1 cellular context compared by ENCODE assay signal in the genomic region with DNA sequence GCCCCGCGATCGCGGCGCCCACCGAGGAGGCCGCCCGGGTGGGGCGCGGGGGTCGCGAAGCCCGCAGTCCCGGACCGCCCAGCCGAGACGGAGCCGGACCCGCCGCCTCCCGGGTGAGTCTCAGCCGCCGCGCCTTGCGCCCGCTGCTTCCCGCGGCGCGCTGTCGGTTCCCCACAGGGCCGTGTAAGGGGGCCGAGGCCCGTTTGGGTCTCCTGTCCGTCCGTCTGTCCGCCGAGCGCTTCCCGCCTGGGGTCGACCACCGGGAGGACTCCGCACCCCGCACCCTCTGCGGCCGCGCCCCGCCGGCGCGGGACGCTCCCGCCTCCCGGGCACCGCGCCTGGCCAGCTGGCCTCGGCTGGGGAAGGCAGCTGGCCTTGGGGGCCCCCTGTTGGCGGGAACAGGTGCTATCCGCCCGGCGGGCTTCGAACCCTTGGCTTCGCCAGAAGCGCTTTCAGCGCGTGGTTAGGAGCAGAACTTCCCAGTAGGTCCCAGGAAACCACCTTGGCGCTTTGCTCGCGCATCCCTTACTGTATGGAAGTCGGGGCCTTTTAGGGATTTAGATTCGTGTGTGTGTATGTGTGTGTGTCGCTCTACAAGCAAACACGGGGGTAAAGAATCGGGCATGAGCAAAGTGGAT.
A peak's percentile ranks its signal among the peaks of the same experiment; 100 is the strongest.
TF ChIP-seq lines count a peak whose summit lies in the region.

No MANE protein-coding gene starts in this region.

TF ChIP-seq in K562, 482 proteins besides CTCF, POLR2A, EP300 and RAD21 (continued from another document and continues in another):
- TF ChIP-seq, protein P1, sequence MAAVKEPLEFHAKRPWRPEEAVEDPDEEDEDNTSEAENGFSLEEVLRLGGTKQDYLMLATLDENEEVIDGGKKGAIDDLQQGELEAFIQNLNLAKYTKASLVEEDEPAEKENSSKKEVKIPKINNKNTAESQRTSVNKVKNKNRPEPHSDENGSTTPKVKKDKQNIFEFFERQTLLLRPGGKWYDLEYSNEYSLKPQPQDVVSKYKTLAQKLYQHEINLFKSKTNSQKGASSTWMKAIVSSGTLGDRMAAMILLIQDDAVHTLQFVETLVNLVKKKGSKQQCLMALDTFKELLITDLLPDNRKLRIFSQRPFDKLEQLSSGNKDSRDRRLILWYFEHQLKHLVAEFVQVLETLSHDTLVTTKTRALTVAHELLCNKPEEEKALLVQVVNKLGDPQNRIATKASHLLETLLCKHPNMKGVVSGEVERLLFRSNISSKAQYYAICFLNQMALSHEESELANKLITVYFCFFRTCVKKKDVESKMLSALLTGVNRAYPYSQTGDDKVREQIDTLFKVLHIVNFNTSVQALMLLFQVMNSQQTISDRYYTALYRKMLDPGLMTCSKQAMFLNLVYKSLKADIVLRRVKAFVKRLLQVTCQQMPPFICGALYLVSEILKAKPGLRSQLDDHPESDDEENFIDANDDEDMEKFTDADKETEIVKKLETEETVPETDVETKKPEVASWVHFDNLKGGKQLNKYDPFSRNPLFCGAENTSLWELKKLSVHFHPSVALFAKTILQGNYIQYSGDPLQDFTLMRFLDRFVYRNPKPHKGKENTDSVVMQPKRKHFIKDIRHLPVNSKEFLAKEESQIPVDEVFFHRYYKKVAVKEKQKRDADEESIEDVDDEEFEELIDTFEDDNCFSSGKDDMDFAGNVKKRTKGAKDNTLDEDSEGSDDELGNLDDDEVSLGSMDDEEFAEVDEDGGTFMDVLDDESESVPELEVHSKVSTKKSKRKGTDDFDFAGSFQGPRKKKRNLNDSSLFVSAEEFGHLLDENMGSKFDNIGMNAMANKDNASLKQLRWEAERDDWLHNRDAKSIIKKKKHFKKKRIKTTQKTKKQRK (IDR thresholded peaks at IDR 0.05; ENCODE audit: borderline replicate concordance, low read depth, low read length) = no peak
- TF ChIP-seq MTA2 (IDR thresholded peaks at IDR 0.05; ENCODE audit: low read depth) (no peak), POLR2AphosphoS5 (IDR thresholded peaks at IDR 0.05; ENCODE audit: control insufficient read depth, insufficient read depth, low read depth, low read length) (no peak), FOXK1 (CRISPR knock-in tag; IDR thresholded peaks at IDR 0.05; ENCODE audit: borderline replicate concordance) (no peak), FOXM1 (IDR thresholded peaks at IDR 0.05; ENCODE audit: low read depth) (no peak), FOXM1 (CRISPR knock-in tag; IDR thresholded peaks at IDR 0.05; ENCODE audit: low read depth) (no peak), ZNF707 (CRISPR knock-in tag; conservative IDR thresholded peaks at IDR 0.05) (no peak), ZNF551 (CRISPR knock-in tag; IDR thresholded peaks at IDR 0.05) (no peak), ATF1 (CRISPR knock-in tag; IDR thresholded peaks at IDR 0.05) (no peak), ATF1 (tag; IDR thresholded peaks at IDR 0.05) (0 out of 2 replicates have a peak, but pooled peaks have one; percentile 17), ZNF764 (CRISPR knock-in tag; IDR thresholded peaks at IDR 0.05; ENCODE audit: low read depth) (no peak), RBFOX2 (IDR thresholded peaks at IDR 0.05; ENCODE audit: low read depth, low read length) (peak; percentile 26; the same call in 1 of the 2 replicates), SMAD4 (CRISPR knock-in tag; conservative IDR thresholded peaks at IDR 0.05) (peak; percentile 36; the same call in 1 of the 2 replicates), SOX6 (IDR thresholded peaks at IDR 0.05) (no peak), CTBP1 (IDR thresholded peaks at IDR 0.05; ENCODE audit: borderline replicate concordance) (peak; percentile 58; the same call in 1 of the 2 replicates), ZNF75A (CRISPR knock-in tag; IDR thresholded peaks at IDR 0.05) (no peak), BCOR (IDR thresholded peaks at IDR 0.05) (peak; percentile 52; the same call in 1 of the 2 replicates), XRCC3 (IDR thresholded peaks at IDR 0.05) (no peak), NUFIP1 (IDR thresholded peaks at IDR 0.05; ENCODE audit: partially characterized antibody) (no peak), BRD4 (IDR thresholded peaks at IDR 0.05) (no peak), TEAD4 (IDR thresholded peaks at IDR 0.05; ENCODE audit: low read length) (no peak), TEAD4 (CRISPR knock-in tag; IDR thresholded peaks at IDR 0.05; ENCODE audit: borderline replicate concordance) (no peak), POLR3G (IDR thresholded peaks at IDR 0.05; ENCODE audit: extremely low read depth, insufficient read length, insufficient replicate concordance) (no peak), PTRF (tag; IDR thresholded peaks at IDR 0.05) (no peak), TAF15 (IDR thresholded peaks at IDR 0.05; ENCODE audit: low read depth, low read length) (no peak), SNIP1 (IDR thresholded peaks at IDR 0.05; ENCODE audit: low read depth) (no peak), SRSF1 (IDR thresholded peaks at IDR 0.05; ENCODE audit: low read depth, low read length) (no peak)
- TF ChIP-seq, protein P2, sequence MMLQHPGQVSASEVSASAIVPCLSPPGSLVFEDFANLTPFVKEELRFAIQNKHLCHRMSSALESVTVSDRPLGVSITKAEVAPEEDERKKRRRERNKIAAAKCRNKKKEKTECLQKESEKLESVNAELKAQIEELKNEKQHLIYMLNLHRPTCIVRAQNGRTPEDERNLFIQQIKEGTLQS (IDR thresholded peaks at IDR 0.05) = no peak
- TF ChIP-seq, protein P2 (CRISPR knock-in tag; conservative IDR thresholded peaks at IDR 0.05) = no peak
- TF ChIP-seq, protein P3, sequence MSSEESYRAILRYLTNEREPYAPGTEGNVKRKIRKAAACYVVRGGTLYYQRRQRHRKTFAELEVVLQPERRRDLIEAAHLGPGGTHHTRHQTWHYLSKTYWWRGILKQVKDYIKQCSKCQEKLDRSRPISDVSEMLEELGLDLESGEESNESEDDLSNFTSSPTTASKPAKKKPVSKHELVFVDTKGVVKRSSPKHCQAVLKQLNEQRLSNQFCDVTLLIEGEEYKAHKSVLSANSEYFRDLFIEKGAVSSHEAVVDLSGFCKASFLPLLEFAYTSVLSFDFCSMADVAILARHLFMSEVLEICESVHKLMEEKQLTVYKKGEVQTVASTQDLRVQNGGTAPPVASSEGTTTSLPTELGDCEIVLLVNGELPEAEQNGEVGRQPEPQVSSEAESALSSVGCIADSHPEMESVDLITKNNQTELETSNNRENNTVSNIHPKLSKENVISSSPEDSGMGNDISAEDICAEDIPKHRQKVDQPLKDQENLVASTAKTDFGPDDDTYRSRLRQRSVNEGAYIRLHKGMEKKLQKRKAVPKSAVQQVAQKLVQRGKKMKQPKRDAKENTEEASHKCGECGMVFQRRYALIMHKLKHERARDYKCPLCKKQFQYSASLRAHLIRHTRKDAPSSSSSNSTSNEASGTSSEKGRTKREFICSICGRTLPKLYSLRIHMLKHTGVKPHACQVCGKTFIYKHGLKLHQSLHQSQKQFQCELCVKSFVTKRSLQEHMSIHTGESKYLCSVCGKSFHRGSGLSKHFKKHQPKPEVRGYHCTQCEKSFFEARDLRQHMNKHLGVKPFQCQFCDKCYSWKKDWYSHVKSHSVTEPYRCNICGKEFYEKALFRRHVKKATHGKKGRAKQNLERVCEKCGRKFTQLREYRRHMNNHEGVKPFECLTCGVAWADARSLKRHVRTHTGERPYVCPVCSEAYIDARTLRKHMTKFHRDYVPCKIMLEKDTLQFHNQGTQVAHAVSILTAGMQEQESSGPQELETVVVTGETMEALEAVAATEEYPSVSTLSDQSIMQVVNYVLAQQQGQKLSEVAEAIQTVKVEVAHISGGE (CRISPR knock-in tag; IDR thresholded peaks at IDR 0.05) = no peak
- TF ChIP-seq, protein P4, sequence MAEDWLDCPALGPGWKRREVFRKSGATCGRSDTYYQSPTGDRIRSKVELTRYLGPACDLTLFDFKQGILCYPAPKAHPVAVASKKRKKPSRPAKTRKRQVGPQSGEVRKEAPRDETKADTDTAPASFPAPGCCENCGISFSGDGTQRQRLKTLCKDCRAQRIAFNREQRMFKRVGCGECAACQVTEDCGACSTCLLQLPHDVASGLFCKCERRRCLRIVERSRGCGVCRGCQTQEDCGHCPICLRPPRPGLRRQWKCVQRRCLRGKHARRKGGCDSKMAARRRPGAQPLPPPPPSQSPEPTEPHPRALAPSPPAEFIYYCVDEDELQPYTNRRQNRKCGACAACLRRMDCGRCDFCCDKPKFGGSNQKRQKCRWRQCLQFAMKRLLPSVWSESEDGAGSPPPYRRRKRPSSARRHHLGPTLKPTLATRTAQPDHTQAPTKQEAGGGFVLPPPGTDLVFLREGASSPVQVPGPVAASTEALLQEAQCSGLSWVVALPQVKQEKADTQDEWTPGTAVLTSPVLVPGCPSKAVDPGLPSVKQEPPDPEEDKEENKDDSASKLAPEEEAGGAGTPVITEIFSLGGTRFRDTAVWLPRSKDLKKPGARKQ (CRISPR knock-in tag; IDR thresholded peaks at IDR 0.05) = no peak
- TF ChIP-seq, protein P5, sequence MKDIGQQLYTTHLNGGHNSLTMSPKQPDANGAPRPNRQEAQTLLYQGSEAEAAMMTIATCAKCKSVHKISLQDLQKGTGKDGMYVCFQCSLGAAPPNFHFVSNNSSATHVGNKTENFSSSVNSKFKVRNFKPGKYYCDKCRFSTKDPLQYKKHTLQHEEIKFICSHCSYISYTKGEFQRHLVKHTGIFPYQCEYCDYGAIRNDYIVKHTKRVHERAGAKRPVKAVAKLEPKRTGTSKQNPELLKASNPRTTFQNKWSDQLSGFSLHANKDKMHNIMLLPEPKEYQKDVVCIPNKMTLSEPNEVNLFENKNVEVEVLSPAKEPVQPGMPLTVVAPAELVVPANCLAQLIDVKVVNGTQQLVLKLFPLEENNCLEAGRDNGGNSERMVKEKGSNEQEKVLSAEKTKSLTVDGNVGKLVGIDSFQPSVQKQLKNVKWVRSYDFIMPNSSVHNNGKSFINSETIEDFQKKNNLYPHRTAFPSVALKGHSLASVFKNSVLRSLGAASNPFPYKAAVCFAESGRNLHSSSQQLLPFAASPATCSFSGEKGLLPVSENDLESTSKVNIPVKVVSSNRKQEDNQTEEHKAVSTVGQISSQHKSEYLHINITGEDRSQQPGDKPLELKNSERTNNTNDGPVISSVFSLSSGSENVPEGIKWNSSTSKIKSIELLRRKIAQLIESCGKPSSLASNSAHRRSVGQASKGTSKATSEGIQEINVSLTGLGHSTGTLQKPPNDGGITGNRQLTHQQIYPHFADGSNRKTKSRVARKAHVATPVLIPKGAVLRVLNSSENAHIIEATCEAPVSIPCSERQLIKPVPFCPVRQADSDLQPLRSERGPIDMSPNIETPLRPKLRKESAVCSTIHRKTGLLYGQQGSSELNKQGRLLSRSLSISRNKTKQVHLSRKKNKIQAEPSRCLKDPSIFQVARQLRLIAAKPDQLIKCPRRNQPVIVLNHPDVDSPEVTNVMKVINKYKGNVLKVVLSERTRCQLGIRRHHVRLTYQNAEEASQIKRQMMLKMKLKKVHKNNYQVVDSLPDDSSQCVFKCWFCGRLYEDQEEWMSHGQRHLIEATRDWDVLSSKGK (CRISPR knock-in tag; IDR thresholded peaks at IDR 0.05) = no peak
- TF ChIP-seq, protein P6, sequence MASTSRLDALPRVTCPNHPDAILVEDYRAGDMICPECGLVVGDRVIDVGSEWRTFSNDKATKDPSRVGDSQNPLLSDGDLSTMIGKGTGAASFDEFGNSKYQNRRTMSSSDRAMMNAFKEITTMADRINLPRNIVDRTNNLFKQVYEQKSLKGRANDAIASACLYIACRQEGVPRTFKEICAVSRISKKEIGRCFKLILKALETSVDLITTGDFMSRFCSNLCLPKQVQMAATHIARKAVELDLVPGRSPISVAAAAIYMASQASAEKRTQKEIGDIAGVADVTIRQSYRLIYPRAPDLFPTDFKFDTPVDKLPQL (IDR thresholded peaks at IDR 0.05; ENCODE audit: extremely low read depth, insufficient read length) = no peak
- TF ChIP-seq, protein P7, sequence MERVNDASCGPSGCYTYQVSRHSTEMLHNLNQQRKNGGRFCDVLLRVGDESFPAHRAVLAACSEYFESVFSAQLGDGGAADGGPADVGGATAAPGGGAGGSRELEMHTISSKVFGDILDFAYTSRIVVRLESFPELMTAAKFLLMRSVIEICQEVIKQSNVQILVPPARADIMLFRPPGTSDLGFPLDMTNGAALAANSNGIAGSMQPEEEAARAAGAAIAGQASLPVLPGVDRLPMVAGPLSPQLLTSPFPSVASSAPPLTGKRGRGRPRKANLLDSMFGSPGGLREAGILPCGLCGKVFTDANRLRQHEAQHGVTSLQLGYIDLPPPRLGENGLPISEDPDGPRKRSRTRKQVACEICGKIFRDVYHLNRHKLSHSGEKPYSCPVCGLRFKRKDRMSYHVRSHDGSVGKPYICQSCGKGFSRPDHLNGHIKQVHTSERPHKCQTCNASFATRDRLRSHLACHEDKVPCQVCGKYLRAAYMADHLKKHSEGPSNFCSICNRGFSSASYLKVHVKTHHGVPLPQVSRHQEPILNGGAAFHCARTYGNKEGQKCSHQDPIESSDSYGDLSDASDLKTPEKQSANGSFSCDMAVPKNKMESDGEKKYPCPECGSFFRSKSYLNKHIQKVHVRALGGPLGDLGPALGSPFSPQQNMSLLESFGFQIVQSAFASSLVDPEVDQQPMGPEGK (CRISPR knock-in tag; IDR thresholded peaks at IDR 0.05; ENCODE audit: borderline replicate concordance) = no peak
- TF ChIP-seq, protein P8, sequence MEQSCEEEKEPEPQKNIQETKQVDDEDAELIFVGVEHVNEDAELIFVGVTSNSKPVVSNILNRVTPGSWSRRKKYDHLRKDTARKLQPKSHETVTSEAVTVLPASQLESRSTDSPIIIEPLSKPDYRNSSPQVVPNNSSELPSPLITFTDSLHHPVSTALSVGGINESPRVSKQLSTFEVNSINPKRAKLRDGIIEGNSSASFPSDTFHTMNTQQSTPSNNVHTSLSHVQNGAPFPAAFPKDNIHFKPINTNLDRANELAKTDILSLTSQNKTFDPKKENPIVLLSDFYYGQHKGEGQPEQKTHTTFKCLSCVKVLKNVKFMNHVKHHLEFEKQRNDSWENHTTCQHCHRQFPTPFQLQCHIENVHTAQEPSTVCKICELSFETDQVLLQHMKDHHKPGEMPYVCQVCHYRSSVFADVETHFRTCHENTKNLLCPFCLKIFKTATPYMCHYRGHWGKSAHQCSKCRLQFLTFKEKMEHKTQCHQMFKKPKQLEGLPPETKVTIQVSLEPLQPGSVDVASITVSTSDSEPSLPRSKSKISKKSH (CRISPR knock-in tag; IDR thresholded peaks at IDR 0.05) = no peak
- TF ChIP-seq, protein P9, sequence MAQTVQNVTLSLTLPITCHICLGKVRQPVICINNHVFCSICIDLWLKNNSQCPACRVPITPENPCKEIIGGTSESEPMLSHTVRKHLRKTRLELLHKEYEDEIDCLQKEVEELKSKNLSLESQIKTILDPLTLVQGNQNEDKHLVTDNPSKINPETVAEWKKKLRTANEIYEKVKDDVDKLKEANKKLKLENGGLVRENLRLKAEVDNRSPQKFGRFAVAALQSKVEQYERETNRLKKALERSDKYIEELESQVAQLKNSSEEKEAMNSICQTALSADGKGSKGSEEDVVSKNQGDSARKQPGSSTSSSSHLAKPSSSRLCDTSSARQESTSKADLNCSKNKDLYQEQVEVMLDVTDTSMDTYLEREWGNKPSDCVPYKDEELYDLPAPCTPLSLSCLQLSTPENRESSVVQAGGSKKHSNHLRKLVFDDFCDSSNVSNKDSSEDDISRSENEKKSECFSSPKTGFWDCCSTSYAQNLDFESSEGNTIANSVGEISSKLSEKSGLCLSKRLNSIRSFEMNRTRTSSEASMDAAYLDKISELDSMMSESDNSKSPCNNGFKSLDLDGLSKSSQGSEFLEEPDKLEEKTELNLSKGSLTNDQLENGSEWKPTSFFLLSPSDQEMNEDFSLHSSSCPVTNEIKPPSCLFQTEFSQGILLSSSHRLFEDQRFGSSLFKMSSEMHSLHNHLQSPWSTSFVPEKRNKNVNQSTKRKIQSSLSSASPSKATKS (CRISPR knock-in tag; IDR thresholded peaks at IDR 0.05) = no peak
